12 cellular contexts compared by ENCODE assay signal in the genomic region with DNA sequence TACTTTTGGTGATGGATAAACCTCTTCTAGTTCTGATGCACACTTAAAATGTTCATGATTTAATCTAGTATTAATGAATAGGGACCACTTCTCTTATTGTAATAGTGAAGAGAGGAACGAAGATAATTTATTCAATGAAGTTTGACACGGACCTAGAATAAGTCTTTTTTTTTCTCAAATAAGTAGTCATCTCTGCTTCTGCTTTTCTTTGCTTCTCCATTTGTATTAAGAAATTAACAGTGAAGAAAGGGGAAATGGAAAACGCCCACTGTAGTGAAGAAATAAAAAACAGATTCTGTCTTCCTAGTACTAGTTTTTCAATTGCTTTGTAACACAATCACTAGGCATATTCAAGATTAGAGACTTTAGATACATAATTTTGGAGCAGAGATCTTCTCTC.
DNase-seq lines count a peak whose midpoint lies in the region; ATAC-seq and TF ChIP-seq lines count a peak whose summit lies in the region.
"Had no signal": no experiment of that assay in that cellular context is flagged by ENCODE, and none has a peak within 500 bp of the region (broad histone marks: within the 10 kb centered on the region; RNA-seq: fewer than 3 reads in every experiment).

No MANE protein-coding gene starts in this region.

- H3K36me3 ChIP-seq in CD8-positive, alpha-beta memory T cell (ENCODE audit: insufficient read depth, low read length) = peaks cover 52% of the 10 kb centered on the region
- peaks cover 16% of the 10 kb centered on the region for H3K36me3 ChIP-seq in brain microvascular endothelial cell (replicated peaks)
- no peaks in the 10 kb centered on the region for H3K36me3 ChIP-seq in ovary
- H3K36me3 ChIP-seq: SJCRH30 had no signal

- intact Hi-C loops in ovary (cut with DNase I) = loop anchor here in 1 of 4 donors (10.0 kb wide), 1 partner anchor 63 kb away; no protein-coding TSS in a partner anchor

- H3K9me3 Mint-ChIP-seq in CD8-positive, alpha-beta memory T cell = peaks cover 0 to 10% (median 2%) of the 10 kb centered on the region in 5 donors

- peaks cover 60 to 91% (median 77%) of the 10 kb centered on the region in 3 donors for H3K4me1 Mint-ChIP-seq in CD8-positive, alpha-beta memory T cell

- H3K36me3 Mint-ChIP-seq in CD8-positive, alpha-beta memory T cell = peaks cover 49 to 97% (median 56%) of the 10 kb centered on the region in 3 donors

- H3K4me3 Mint-ChIP-seq in CD8-positive, alpha-beta memory T cell = no peak overlapping the region

- peaks cover 4% of the 10 kb centered on the region for H3K9me3 ChIP-seq in CD8-positive, alpha-beta memory T cell (ENCODE audit: low read length)
- H3K9me3 ChIP-seq in ovary = no peaks in the 10 kb centered on the region
- H3K9me3 ChIP-seq: SJCRH30 had no signal

- POLR2A ChIA-PET in CD8-positive, alpha-beta memory T cell (lab: Charles Lee) = no interaction called here

- TF ChIP-seq CTCF in brain microvascular endothelial cell (IDR thresholded peaks at IDR 0.05; ENCODE audit: low read depth, low read length, missing control alignments) (no peak), ovary (IDR thresholded peaks at IDR 0.05) (no peak)

- no peak for TF ChIP-seq POLR2A in ovary (IDR thresholded peaks at IDR 0.05)

- H3K27ac ChIP-seq in CD8-positive, alpha-beta memory T cell (ENCODE audit: low read depth, low read length) = no peak overlapping the region
- peak overlapping the region; percentile 95 for H3K27ac ChIP-seq in brain microvascular endothelial cell
- no peak overlapping the region for H3K27ac ChIP-seq in ovary
- H3K27ac ChIP-seq: SJCRH30 had no signal

- no peak overlapping the region for H3K4me3 ChIP-seq in CD8-positive, alpha-beta memory T cell (ENCODE audit: low read length)
- H3K4me3 ChIP-seq in brain microvascular endothelial cell (ENCODE audit: low read depth, low read length) (no peak overlapping the region), ovary (no peak overlapping the region)
- H3K4me3 ChIP-seq: SJCRH30 had no signal

- DNase-seq in CD8-positive, alpha-beta memory T cell = no peak
- DNase-seq in NOMO-1 treated with dmso at 0.1 percent for 144 hours (lab: John Stamatoyannopoulos, UW; ENCODE audit: unreplicated experiment) (peak; percentile 78), brain microvascular endothelial cell (no peak), pons (ENCODE audit: low spot score) (peak; percentile 58), ovary (no peak), EL (no peak), HuH-7 (ENCODE audit: low spot score) (no peak)
- DNase-seq: activated CD4-positive, alpha-beta T cell treated with anti-CD3 and anti-CD28 coated beads for 4 hours; activated gamma-delta T cell treated with Interleukin-2 at 50 U/mL for 16 hours; NCI-H446 treated with DMSO at 0.1 percent for 48 hours; SJCRH30 had no signal

- no peaks in the 10 kb centered on the region for H3K27me3 ChIP-seq in CD8-positive, alpha-beta memory T cell (ENCODE audit: insufficient read depth, low read length, poor library complexity, severe bottlenecking)
- H3K27me3 ChIP-seq in brain microvascular endothelial cell (replicated peaks) (no peaks in the 10 kb centered on the region), ovary (no peaks in the 10 kb centered on the region)
- H3K27me3 ChIP-seq: SJCRH30 had no signal

- no peak for TF ChIP-seq EP300 in ovary (IDR thresholded peaks at IDR 0.05)

- in situ Hi-C loops in brain microvascular endothelial cell (cut with HindIII; ENCODE audit: low pct_ligation_motif_present, low sequenced_read_pairs) = no loop called here

- no peaks in the 10 kb centered on the region for H3K27me3 Mint-ChIP-seq in CD8-positive, alpha-beta memory T cell

- no peak for ATAC-seq in GM19035 (IDR thresholded peaks at IDR 0.05; ENCODE audit: unreplicated experiment)

- 87 to 90% (median 89%) methylated on average over 3 of the region's 3 CpGs for WGBS in ovary, 3 donors

- peak overlapping the region in 6 of 8 donors; percentile 5 to 81 (median 56) for H3K27ac Mint-ChIP-seq in CD8-positive, alpha-beta memory T cell

- H3K4me1 ChIP-seq in CD8-positive, alpha-beta memory T cell (ENCODE audit: insufficient read depth, low read length) = peaks cover 45% of the 10 kb centered on the region
- H3K4me1 ChIP-seq in ovary (ENCODE audit: insufficient read depth) = no peaks in the 10 kb centered on the region
- H3K4me1 ChIP-seq: SJCRH30 had no signal

- CTCF ChIA-PET in CD8-positive, alpha-beta memory T cell (lab: Charles Lee) = no interaction called here

Comparison
In these comparisons a context has a peak if more than half of its experiments do, and no peak if none do; other contexts are left out.
1. DNase-seq: peak in NOMO-1 treated with dmso at 0.1 percent for 144 hours (single experiment) and pons (single experiment); none in CD8-positive, alpha-beta memory T cell (0 of 5), brain microvascular endothelial cell (single experiment), ovary (0 of 5), EL (single experiment) and HuH-7 (single experiment).